Comparison of ENCODE assay signal across 1 cellular context in the genomic region with DNA sequence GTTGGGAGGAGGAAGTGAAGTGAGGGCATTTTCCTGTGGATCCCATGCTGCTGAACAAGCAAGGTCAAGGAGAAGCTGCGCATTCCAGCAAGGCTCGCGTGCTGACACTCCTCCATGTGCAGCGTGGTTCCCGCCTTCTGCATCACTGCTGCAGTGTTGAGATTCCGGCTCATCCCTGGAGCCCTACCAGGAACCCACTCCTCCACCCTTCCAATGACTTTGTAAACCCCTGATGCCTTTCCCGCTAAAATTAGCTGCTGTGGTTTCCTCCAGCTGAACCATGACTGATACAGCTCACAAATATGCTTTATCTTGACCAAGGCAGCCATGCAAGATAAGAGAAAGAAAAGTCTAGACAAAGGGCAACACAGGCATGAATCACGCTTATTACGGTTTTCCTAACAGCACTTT.
A peak's percentile ranks its signal among the peaks of the same experiment; 100 is the strongest.
TF ChIP-seq lines count a peak whose summit lies in the region.

No MANE protein-coding gene starts in this region.

TF ChIP-seq in K562, 482 proteins besides CTCF, POLR2A, EP300 and RAD21 (continues in another document):
- TF ChIP-seq RCOR1 (IDR thresholded peaks at IDR 0.05; ENCODE audit: borderline replicate concordance in 1 of 2, low read depth in 2 of 2, low read length in 2 of 2) (peak; percentile 53 to 99; a peak in 3 of 4 replicates), EHMT2 (IDR thresholded peaks at IDR 0.05) (no peak; the same call in 1 of the 2 replicates), PHF21A (IDR thresholded peaks at IDR 0.05; ENCODE audit: borderline replicate concordance, low read depth) (peak; percentile 59; the same call in 1 of the 2 replicates), RBM39 (optimal IDR thresholded peaks at IDR 0.05; ENCODE audit: low read depth, low read length) (no peak), NFE2 (IDR thresholded peaks at IDR 0.05; ENCODE audit: low read depth) (peak; percentile 80), MTA3 (IDR thresholded peaks at IDR 0.05; ENCODE audit: borderline replicate concordance) (peak; percentile 82; the same call in 1 of the 2 replicates), MEIS2 (IDR thresholded peaks at IDR 0.05; ENCODE audit: partially characterized antibody) (peak; percentile 65), BCL6 (CRISPR knock-in tag; IDR thresholded peaks at IDR 0.05) (peak; percentile 67; the same call in 1 of the 2 replicates), ZNF197 (CRISPR knock-in tag; IDR thresholded peaks at IDR 0.05; ENCODE audit: low read depth) (peak; percentile 80; the same call in 1 of the 2 replicates), MEF2D (tag; conservative IDR thresholded peaks at IDR 0.05; ENCODE audit: low read depth) (peak; percentile 99), OTX1 (CRISPR knock-in tag; IDR thresholded peaks at IDR 0.05) (no peak), IRF2 (CRISPR knock-in tag; IDR thresholded peaks at IDR 0.05) (no peak), TEAD4 (IDR thresholded peaks at IDR 0.05; ENCODE audit: low read length) (peak; percentile 97), TEAD4 (CRISPR knock-in tag; IDR thresholded peaks at IDR 0.05; ENCODE audit: borderline replicate concordance) (no peak), FOXJ2 (tag; IDR thresholded peaks at IDR 0.05) (peak; percentile 36; the same call in 1 of the 2 replicates), KLF16 (IDR thresholded peaks at IDR 0.05) (peak; percentile 95), FOXA3 (CRISPR knock-in tag; conservative IDR thresholded peaks at IDR 0.05 in 1 of 2, IDR thresholded peaks at IDR 0.05 in 1 of 2) (peak in 1 of 2 experiments; percentile 78; a peak in 3 of 4 replicates), NR2C1 (IDR thresholded peaks at IDR 0.05) (no peak; the same call in 1 of the 2 replicates), NR2C1 (tag; IDR thresholded peaks at IDR 0.05) (peak; percentile 75), DPF2 (IDR thresholded peaks at IDR 0.05) (peak; percentile 94), HNRNPUL1 (IDR thresholded peaks at IDR 0.05; ENCODE audit: low read length) (no peak), NCOA4 (IDR thresholded peaks at IDR 0.05; ENCODE audit: partially characterized antibody) (no peak), NCOA1 (IDR thresholded peaks at IDR 0.05; ENCODE audit: low read depth) (peak; percentile 84), U2AF2 (optimal IDR thresholded peaks at IDR 0.05; ENCODE audit: low read depth, low read length) (no peak), GABPA (tag; conservative IDR thresholded peaks at IDR 0.05; ENCODE audit: low read depth) (peak; percentile 43), SRF (CRISPR knock-in tag; IDR thresholded peaks at IDR 0.05) (no peak), MAZ (CRISPR knock-in tag; conservative IDR thresholded peaks at IDR 0.05 in 1 of 2, IDR thresholded peaks at IDR 0.05 in 1 of 2) (peak; percentile 76 to 82), FOXJ3 (CRISPR knock-in tag; IDR thresholded peaks at IDR 0.05) (no peak), GATA2 (CRISPR knock-in tag; IDR thresholded peaks at IDR 0.05) (peak; percentile 93), NCOR1 (IDR thresholded peaks at IDR 0.05) (peak; percentile 97), JUND (IDR thresholded peaks at IDR 0.05; ENCODE audit: borderline replicate concordance, low read depth, low read length) (peak; percentile 86), JUND (tag; IDR thresholded peaks at IDR 0.05; ENCODE audit: borderline replicate concordance, low read depth, low read length) (peak; percentile 88; the same call in 2 of the 3 replicates), MYNN (IDR thresholded peaks at IDR 0.05) (peak; percentile 87), MYNN (CRISPR knock-in tag; IDR thresholded peaks at IDR 0.05) (no peak), DIDO1 (tag; IDR thresholded peaks at IDR 0.05; ENCODE audit: low read depth) (peak; percentile 15; the same call in 1 of the 2 replicates), SMARCA5 (IDR thresholded peaks at IDR 0.05) (peak; percentile 29; the same call in 1 of the 2 replicates), SAFB (IDR thresholded peaks at IDR 0.05; ENCODE audit: borderline replicate concordance, low read depth, low read length) (no peak), TOE1 (IDR thresholded peaks at IDR 0.05; ENCODE audit: borderline replicate concordance) (peak; percentile 57; the same call in 1 of the 2 replicates), TOE1 (CRISPR knock-in tag; IDR thresholded peaks at IDR 0.05; ENCODE audit: borderline replicate concordance, low read depth) (no peak), MTA1 (IDR thresholded peaks at IDR 0.05; ENCODE audit: borderline replicate concordance) (peak; percentile 89), ZNF134 (CRISPR knock-in tag; conservative IDR thresholded peaks at IDR 0.05) (peak; percentile 63; the same call in 1 of the 2 replicates), RAD51 (IDR thresholded peaks at IDR 0.05; ENCODE audit: borderline replicate concordance, low read depth) (no peak)
- TF ChIP-seq, protein P1, sequence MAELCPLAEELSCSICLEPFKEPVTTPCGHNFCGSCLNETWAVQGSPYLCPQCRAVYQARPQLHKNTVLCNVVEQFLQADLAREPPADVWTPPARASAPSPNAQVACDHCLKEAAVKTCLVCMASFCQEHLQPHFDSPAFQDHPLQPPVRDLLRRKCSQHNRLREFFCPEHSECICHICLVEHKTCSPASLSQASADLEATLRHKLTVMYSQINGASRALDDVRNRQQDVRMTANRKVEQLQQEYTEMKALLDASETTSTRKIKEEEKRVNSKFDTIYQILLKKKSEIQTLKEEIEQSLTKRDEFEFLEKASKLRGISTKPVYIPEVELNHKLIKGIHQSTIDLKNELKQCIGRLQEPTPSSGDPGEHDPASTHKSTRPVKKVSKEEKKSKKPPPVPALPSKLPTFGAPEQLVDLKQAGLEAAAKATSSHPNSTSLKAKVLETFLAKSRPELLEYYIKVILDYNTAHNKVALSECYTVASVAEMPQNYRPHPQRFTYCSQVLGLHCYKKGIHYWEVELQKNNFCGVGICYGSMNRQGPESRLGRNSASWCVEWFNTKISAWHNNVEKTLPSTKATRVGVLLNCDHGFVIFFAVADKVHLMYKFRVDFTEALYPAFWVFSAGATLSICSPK (IDR thresholded peaks at IDR 0.05; ENCODE audit: borderline replicate concordance), result no peak
- TF ChIP-seq, protein P2, sequence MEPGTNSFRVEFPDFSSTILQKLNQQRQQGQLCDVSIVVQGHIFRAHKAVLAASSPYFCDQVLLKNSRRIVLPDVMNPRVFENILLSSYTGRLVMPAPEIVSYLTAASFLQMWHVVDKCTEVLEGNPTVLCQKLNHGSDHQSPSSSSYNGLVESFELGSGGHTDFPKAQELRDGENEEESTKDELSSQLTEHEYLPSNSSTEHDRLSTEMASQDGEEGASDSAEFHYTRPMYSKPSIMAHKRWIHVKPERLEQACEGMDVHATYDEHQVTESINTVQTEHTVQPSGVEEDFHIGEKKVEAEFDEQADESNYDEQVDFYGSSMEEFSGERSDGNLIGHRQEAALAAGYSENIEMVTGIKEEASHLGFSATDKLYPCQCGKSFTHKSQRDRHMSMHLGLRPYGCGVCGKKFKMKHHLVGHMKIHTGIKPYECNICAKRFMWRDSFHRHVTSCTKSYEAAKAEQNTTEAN (CRISPR knock-in tag; IDR thresholded peaks at IDR 0.05), result no peak
- TF ChIP-seq, protein P3, sequence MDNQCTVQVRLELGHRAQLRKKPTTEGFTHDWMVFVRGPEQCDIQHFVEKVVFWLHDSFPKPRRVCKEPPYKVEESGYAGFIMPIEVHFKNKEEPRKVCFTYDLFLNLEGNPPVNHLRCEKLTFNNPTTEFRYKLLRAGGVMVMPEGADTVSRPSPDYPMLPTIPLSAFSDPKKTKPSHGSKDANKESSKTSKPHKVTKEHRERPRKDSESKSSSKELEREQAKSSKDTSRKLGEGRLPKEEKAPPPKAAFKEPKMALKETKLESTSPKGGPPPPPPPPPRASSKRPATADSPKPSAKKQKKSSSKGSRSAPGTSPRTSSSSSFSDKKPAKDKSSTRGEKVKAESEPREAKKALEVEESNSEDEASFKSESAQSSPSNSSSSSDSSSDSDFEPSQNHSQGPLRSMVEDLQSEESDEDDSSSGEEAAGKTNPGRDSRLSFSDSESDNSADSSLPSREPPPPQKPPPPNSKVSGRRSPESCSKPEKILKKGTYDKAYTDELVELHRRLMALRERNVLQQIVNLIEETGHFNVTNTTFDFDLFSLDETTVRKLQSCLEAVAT (IDR thresholded peaks at IDR 0.05), result peak; percentile 47 to 96; a peak in 2 of 4 replicates
- TF ChIP-seq, protein P4, sequence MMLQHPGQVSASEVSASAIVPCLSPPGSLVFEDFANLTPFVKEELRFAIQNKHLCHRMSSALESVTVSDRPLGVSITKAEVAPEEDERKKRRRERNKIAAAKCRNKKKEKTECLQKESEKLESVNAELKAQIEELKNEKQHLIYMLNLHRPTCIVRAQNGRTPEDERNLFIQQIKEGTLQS (IDR thresholded peaks at IDR 0.05), result peak; percentile 82
- TF ChIP-seq, protein P4 (CRISPR knock-in tag; conservative IDR thresholded peaks at IDR 0.05), result 0 out of 2 replicates have a peak, but pooled peaks have one; percentile 38
- TF ChIP-seq, protein P5, sequence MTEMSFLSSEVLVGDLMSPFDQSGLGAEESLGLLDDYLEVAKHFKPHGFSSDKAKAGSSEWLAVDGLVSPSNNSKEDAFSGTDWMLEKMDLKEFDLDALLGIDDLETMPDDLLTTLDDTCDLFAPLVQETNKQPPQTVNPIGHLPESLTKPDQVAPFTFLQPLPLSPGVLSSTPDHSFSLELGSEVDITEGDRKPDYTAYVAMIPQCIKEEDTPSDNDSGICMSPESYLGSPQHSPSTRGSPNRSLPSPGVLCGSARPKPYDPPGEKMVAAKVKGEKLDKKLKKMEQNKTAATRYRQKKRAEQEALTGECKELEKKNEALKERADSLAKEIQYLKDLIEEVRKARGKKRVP (CRISPR knock-in tag; IDR thresholded peaks at IDR 0.05), result peak; percentile 27; the same call in 1 of the 2 replicates
- TF ChIP-seq, protein P6, sequence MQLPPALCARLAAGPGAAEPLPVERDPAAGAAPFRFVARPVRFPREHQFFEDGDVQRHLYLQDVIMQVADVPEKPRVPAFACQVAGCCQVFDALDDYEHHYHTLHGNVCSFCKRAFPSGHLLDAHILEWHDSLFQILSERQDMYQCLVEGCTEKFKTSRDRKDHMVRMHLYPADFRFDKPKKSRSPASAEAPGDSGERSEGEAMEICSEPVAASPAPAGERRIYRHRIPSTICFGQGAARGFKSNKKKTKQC (CRISPR knock-in tag; IDR thresholded peaks at IDR 0.05), result 0 out of 2 replicates have a peak, but pooled peaks have one; percentile 34
- TF ChIP-seq, protein P7, sequence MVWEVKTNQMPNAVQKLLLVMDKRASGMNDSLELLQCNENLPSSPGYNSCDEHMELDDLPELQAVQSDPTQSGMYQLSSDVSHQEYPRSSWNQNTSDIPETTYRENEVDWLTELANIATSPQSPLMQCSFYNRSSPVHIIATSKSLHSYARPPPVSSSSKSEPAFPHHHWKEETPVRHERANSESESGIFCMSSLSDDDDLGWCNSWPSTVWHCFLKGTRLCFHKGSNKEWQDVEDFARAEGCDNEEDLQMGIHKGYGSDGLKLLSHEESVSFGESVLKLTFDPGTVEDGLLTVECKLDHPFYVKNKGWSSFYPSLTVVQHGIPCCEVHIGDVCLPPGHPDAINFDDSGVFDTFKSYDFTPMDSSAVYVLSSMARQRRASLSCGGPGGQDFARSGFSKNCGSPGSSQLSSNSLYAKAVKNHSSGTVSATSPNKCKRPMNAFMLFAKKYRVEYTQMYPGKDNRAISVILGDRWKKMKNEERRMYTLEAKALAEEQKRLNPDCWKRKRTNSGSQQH (CRISPR knock-in tag; IDR thresholded peaks at IDR 0.05), result peak; percentile 64; the same call in 1 of the 2 replicates
- TF ChIP-seq, protein P8, sequence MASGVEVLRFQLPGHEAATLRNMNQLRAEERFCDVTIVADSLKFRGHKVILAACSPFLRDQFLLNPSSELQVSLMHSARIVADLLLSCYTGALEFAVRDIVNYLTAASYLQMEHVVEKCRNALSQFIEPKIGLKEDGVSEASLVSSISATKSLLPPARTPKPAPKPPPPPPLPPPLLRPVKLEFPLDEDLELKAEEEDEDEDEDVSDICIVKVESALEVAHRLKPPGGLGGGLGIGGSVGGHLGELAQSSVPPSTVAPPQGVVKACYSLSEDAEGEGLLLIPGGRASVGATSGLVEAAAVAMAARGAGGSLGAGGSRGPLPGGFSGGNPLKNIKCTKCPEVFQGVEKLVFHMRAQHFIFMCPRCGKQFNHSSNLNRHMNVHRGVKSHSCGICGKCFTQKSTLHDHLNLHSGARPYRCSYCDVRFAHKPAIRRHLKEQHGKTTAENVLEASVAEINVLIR (CRISPR knock-in tag; IDR thresholded peaks at IDR 0.05), result peak; percentile 46; the same call in 1 of the 2 replicates
- TF ChIP-seq, protein P9, sequence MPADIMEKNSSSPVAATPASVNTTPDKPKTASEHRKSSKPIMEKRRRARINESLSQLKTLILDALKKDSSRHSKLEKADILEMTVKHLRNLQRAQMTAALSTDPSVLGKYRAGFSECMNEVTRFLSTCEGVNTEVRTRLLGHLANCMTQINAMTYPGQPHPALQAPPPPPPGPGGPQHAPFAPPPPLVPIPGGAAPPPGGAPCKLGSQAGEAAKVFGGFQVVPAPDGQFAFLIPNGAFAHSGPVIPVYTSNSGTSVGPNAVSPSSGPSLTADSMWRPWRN (IDR thresholded peaks at IDR 0.05; ENCODE audit: low read depth), result peak; percentile 97
- TF ChIP-seq, protein P10, sequence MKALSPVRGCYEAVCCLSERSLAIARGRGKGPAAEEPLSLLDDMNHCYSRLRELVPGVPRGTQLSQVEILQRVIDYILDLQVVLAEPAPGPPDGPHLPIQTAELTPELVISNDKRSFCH (CRISPR knock-in tag; IDR thresholded peaks at IDR 0.05), result no peak
- TF ChIP-seq, protein P10 (tag; IDR thresholded peaks at IDR 0.05), result peak; percentile 90; the same call in 1 of the 2 replicates
- TF ChIP-seq, protein P11, sequence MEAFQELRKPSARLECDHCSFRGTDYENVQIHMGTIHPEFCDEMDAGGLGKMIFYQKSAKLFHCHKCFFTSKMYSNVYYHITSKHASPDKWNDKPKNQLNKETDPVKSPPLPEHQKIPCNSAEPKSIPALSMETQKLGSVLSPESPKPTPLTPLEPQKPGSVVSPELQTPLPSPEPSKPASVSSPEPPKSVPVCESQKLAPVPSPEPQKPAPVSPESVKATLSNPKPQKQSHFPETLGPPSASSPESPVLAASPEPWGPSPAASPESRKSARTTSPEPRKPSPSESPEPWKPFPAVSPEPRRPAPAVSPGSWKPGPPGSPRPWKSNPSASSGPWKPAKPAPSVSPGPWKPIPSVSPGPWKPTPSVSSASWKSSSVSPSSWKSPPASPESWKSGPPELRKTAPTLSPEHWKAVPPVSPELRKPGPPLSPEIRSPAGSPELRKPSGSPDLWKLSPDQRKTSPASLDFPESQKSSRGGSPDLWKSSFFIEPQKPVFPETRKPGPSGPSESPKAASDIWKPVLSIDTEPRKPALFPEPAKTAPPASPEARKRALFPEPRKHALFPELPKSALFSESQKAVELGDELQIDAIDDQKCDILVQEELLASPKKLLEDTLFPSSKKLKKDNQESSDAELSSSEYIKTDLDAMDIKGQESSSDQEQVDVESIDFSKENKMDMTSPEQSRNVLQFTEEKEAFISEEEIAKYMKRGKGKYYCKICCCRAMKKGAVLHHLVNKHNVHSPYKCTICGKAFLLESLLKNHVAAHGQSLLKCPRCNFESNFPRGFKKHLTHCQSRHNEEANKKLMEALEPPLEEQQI (IDR thresholded peaks at IDR 0.05), result peak; percentile 75
